In the genomic region with DNA sequence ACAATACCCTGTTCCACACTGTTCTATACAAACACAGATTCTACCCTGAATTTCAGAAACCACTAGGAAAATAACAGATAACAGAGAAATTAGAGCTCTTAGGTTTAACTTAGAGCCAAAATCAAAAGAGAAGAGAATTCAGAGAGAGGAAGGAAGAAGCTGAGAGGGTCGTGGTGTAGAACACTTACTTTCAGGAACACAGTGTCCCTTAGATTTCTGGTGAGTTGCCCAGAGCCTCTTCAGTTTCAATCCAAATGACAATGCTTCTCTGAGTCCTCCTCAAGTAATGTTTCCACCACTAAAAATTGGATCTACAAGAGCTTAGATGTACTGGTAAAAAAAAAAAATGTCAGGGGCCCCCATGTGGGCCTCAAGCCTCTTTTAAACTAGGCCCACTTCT, we compare ENCODE assay signal across 11 cellular contexts. TPM values are rescaled to one million over a fixed set of nuclear protein-coding genes. Genes with fewer than 3 reads are reported as not detected.
DNase-seq lines count a peak whose midpoint lies in the region; ATAC-seq, FAIRE-seq and TF ChIP-seq lines count a peak whose summit lies in the region.
"Had no signal": no experiment of that assay in that cellular context is flagged by ENCODE, and none has a peak within 500 bp of the region (broad histone marks: within the 10 kb centered on the region; RNA-seq: fewer than 3 reads in every experiment).

No MANE protein-coding gene starts in this region.

- POLR2A ChIA-PET in CD4-positive, alpha-beta memory T cell (lab: Charles Lee; ENCODE audit: partially characterized antibody): no interaction called here
- POLR2A ChIA-PET in OCI-LY7 (lab: Charles Lee): interaction anchor here (0.6 to 1.0 kb wide), 3 partner anchors 66 to 1952 kb away, joined by 3 read pairs; no protein-coding TSS in a partner anchor

- no peak for FAIRE-seq in frontal cortex (lab: Jason Lieb, UNC)

- H3K9me2 ChIP-seq in OCI-LY7 (ENCODE audit: insufficient read depth, low read length): no peaks in the 10 kb centered on the region

- no peak overlapping the region for H2AFZ ChIP-seq in OCI-LY7 (ENCODE audit: low read length)

- TF ChIP-seq POLR2A in prostate gland (IDR thresholded peaks at IDR 0.05): no peak

- no peaks in the 10 kb centered on the region for H3K27me3 Mint-ChIP-seq in CD4-positive, alpha-beta memory T cell

- peaks cover 11% of the 10 kb centered on the region; the same call in 1 of the 2 replicates for H4K20me1 ChIP-seq in OCI-LY7 (ENCODE audit: insufficient read depth, low read length)

- peak overlapping the region in 3 of 7 donors; percentile 1 to 31 (median 26) for H3K27ac Mint-ChIP-seq in CD4-positive, alpha-beta memory T cell

- H3K4me3 ChIP-seq in CD4-positive, alpha-beta memory T cell (ENCODE audit: low read length in 2 of 2): no peak overlapping the region
- H3K4me3 ChIP-seq in OCI-LY7 (ENCODE audit: low read depth, low read length, poor library complexity, severe bottlenecking): no peak overlapping the region
- H3K4me3 ChIP-seq in prostate gland: no peak overlapping the region

- H3K36me3 ChIP-seq in CD4-positive, alpha-beta memory T cell (ENCODE audit: insufficient read depth, low read length): no peaks in the 10 kb centered on the region
- peaks cover 26% of the 10 kb centered on the region for H3K36me3 ChIP-seq in OCI-LY7 (ENCODE audit: insufficient read depth, low read length)
- no peaks in the 10 kb centered on the region for H3K36me3 ChIP-seq in prostate gland

- no peak for ATAC-seq in HG03457 (IDR thresholded peaks at IDR 0.05; ENCODE audit: unreplicated experiment)

- no peak overlapping the region for H3K27ac ChIP-seq in CD4-positive, alpha-beta memory T cell (ENCODE audit: low read depth, low read length)
- H3K27ac ChIP-seq in OCI-LY7 (ENCODE audit: low read depth, low read length, poor library complexity, severe bottlenecking): no peak overlapping the region
- peak overlapping the region; percentile 46 to 47 for H3K27ac ChIP-seq in prostate gland

- no peaks in the 10 kb centered on the region for H3K9me3 Mint-ChIP-seq in CD4-positive, alpha-beta memory T cell

- 0% methylated on average over 1 of the region's 1 CpG for WGBS in prostate gland

- no peaks in the 10 kb centered on the region for H3K27me3 ChIP-seq in CD4-positive, alpha-beta memory T cell (ENCODE audit: insufficient read depth, low read length)
- no peaks in the 10 kb centered on the region for H3K27me3 ChIP-seq in prostate gland (replicated peaks; ENCODE audit: insufficient read depth)

- H3K4me3 Mint-ChIP-seq in CD4-positive, alpha-beta memory T cell: peak overlapping the region in 7 of 8 donors; percentile 8 to 85 (median 62)

- H3K4me1 Mint-ChIP-seq in CD4-positive, alpha-beta memory T cell: peaks cover 39 to 72% (median 42%) of the 10 kb centered on the region in 4 donors

- H3K79me2 ChIP-seq in OCI-LY7 (ENCODE audit: insufficient read depth, low read depth, low read length): peaks cover 45% of the 10 kb centered on the region

- CTCF ChIA-PET in CD4-positive, alpha-beta memory T cell (lab: Charles Lee; ENCODE audit: partially characterized antibody): interaction anchor here (1.0 kb wide), 1 partner anchor 97 kb away, joined by 3 read pairs; no protein-coding TSS in a partner anchor
- CTCF ChIA-PET in OCI-LY7 (lab: Charles Lee; ENCODE audit: unreplicated experiment): no interaction called here

- intact Hi-C loops in CD4-positive, alpha-beta memory T cell (cut with micrococcal nuclease): loop anchor here (5.0 to 10.0 kb wide), 2 partner anchors 141 to 1567 kb away; no protein-coding TSS in a partner anchor
- intact Hi-C loops in OCI-LY7 (cut with micrococcal nuclease; ENCODE audit: unreplicated experiment) (loop anchor here (5.0 to 10.0 kb wide), 2 partner anchors 232 to 801 kb away; no protein-coding TSS in a partner anchor), prostate gland (cut with DNase I) (loop anchor here (5.0 to 10.0 kb wide), 3 partner anchors 92 to 249 kb away; a partner anchor contains a TSS)

- no peak for TF ChIP-seq CTCF in OCI-LY7 (conservative IDR thresholded peaks at IDR 0.05; ENCODE audit: low read length)
- no peak for TF ChIP-seq CTCF in prostate gland (IDR thresholded peaks at IDR 0.05)

- H3K4me1 ChIP-seq in CD4-positive, alpha-beta memory T cell (ENCODE audit: insufficient read depth, low read length): peaks cover 63% of the 10 kb centered on the region
- H3K4me1 ChIP-seq in OCI-LY7 (ENCODE audit: insufficient read depth, low read length, poor library complexity, severe bottlenecking): peaks cover 24% of the 10 kb centered on the region
- no peaks in the 10 kb centered on the region for H3K4me1 ChIP-seq in prostate gland (replicated peaks)

- H3K4me2 ChIP-seq in OCI-LY7 (ENCODE audit: low read length): peak overlapping the region; percentile 94

- no peaks in the 10 kb centered on the region for H3K9me3 ChIP-seq in CD4-positive, alpha-beta memory T cell (ENCODE audit: control insufficient read depth in 1 of 2, low read length in 2 of 2)
- H3K9me3 ChIP-seq in OCI-LY7 (ENCODE audit: low read length): no peaks in the 10 kb centered on the region
- H3K9me3 ChIP-seq in prostate gland: no peaks in the 10 kb centered on the region

- peaks cover 12 to 37% of the 10 kb centered on the region in 2 donors for H3K36me3 Mint-ChIP-seq in CD4-positive, alpha-beta memory T cell

- DNase-seq in CD4-positive, alpha-beta memory T cell: no peak
- no peak for DNase-seq in OCI-LY7 (ENCODE audit: low spot score)
- peak; percentile 24 to 44 for DNase-seq in frontal cortex (ENCODE audit: low spot score in 2 of 2)
- DNase-seq in prostate gland (ENCODE audit: low spot score): peak; percentile 14
- no peak for DNase-seq in NCI-H1930 (lab: John Stamatoyannopoulos, UW)
- no peak for DNase-seq in RKO (ENCODE audit: low spot score)
- no peak for DNase-seq in COR-L47 (lab: John Stamatoyannopoulos, UW)
- DNase-seq: NCI-H187 treated with DMSO at 0.1 percent for 48 hours, occipital lobe, T1000 had no signal

- no TSS peak for BruUV-seq in OCI-LY7 (replicated peaks; lab: Mats Ljungman, UMichigan)

RNA-seq across cellular contexts. Expression of a gene that starts 2.6 kb away (rescaled TPM):
- total RNA-seq in CD4-positive, alpha-beta memory T cell: 10 to 100 TPM; 40.0 to 40.7 TPM
- 10 to 100 TPM in 1 of 2 donors, 1 to 10 TPM in 1; 7.2 to 18.7 TPM for polyA plus RNA-seq in CD4-positive, alpha-beta memory T cell
- 13.7 and 16.2 TPM in 2 replicates for total RNA-seq in OCI-LY7 (2014; rRNA removed; shearing (Covaris generic))
- total RNA-seq in OCI-LY7 (2022) (32.9 and 43.6 TPM in 2 replicates), frontal cortex (43.6 TPM), prostate gland (10 to 100 TPM; 10.0 to 14.4 TPM)

Comparison
In these comparisons a context has a peak if more than half of its experiments do, and no peak if none do; other contexts are left out.
1. DNase-seq: peak in frontal cortex (2 of 2) and prostate gland (single experiment); none in CD4-positive, alpha-beta memory T cell (0 of 5), OCI-LY7 (single experiment), NCI-H1930 (0 of 2), RKO (single experiment) and COR-L47 (single experiment).
2. H3K27ac ChIP-seq: peak in prostate gland (2 of 2); none in CD4-positive, alpha-beta memory T cell (single experiment) and OCI-LY7 (single experiment).